8 cellular contexts compared by ENCODE assay signal in genomic region chr1:63775418-63776127, GRCh38. TPM values are rescaled to one million over a fixed set of nuclear protein-coding genes. Genes with fewer than 3 reads are reported as not detected.
A peak's percentile ranks its signal among the peaks of the same experiment; 100 is the strongest.
DNase-seq lines count a peak whose midpoint lies in the region; ATAC-seq, FAIRE-seq and TF ChIP-seq lines count a peak whose summit lies in the region.
"Had no signal": no experiment of that assay in that cellular context is flagged by ENCODE, and none has a peak within 500 bp of the region (broad histone marks: within the 10 kb centered on the region; RNA-seq: fewer than 3 reads in every experiment).

No MANE protein-coding gene starts in this region.

- no peak for DNase-seq in HFFc6
- no peak for DNase-seq in T-helper 17 cell
- DNase-seq in glutamatergic neuron: no peak
- DNase-seq in skeletal muscle cell (ENCODE audit: low read depth): no peak
- no peak for DNase-seq in NCI-H1436 (lab: John Stamatoyannopoulos, UW)
- DNase-seq in HUDEP-2 (lab: John Stamatoyannopoulos, UW; ENCODE audit: unreplicated experiment in 76 of 76): no peak
- no peak for DNase-seq in HTR-8/SVneo (ENCODE audit: insufficient read length, low spot score)
- DNase-seq: stimulated activated CD4-positive, alpha-beta T cell treated with anti-CD3 and anti-CD28 coated beads, Interleukin-2, amount 100 ng/mL, for 48 hours had no signal

- H3K9me3 Mint-ChIP-seq in HFFc6 (no peaks in the 10 kb centered on the region), glutamatergic neuron (ENCODE audit: unreplicated experiment) (peaks cover 8% of the 10 kb centered on the region)

- ATAC-seq in T-helper 17 cell: no peak

- peak overlapping the region; percentile 87 for H3K4me3 ChIP-seq in skeletal muscle cell (ENCODE audit: low read depth, low read length)

- peaks cover 2% of the 10 kb centered on the region for H3K27me3 Mint-ChIP-seq in HFFc6 (ENCODE audit: insufficient read depth)
- peaks cover 85% of the 10 kb centered on the region for H3K27me3 Mint-ChIP-seq in T-helper 17 cell
- H3K27me3 Mint-ChIP-seq in glutamatergic neuron (ENCODE audit: unreplicated experiment): peaks cover 4% of the 10 kb centered on the region

- no peaks in the 10 kb centered on the region for H3K9me3 ChIP-seq in T-helper 17 cell (ENCODE audit: control insufficient read depth, low read length, poor library complexity, severe bottlenecking)

- H3K27ac Mint-ChIP-seq in HFFc6: peak overlapping the region; percentile 50
- H3K27ac Mint-ChIP-seq in T-helper 17 cell: no peak overlapping the region
- peak overlapping the region; percentile 78 for H3K27ac Mint-ChIP-seq in glutamatergic neuron (ENCODE audit: unreplicated experiment)

- peak overlapping the region; percentile 96 for H3K4me3 Mint-ChIP-seq in HFFc6
- peak overlapping the region; percentile 79 for H3K4me3 Mint-ChIP-seq in T-helper 17 cell
- H3K4me3 Mint-ChIP-seq in glutamatergic neuron (ENCODE audit: unreplicated experiment): peak overlapping the region; percentile 98

- H3K4me1 Mint-ChIP-seq in HFFc6 (ENCODE audit: low read depth) (peaks cover 49% of the 10 kb centered on the region), T-helper 17 cell (peaks cover 13% of the 10 kb centered on the region), glutamatergic neuron (ENCODE audit: low read depth, unreplicated experiment) (peaks cover 34% of the 10 kb centered on the region)

- no peak for TF ChIP-seq CTCF in HFFc6 (IDR thresholded peaks at IDR 0.05)
- no peak for TF ChIP-seq CTCF in glutamatergic neuron (IDR thresholded peaks at IDR 0.05; ENCODE audit: partially characterized antibody, unreplicated experiment)

- H3K36me3 Mint-ChIP-seq in HFFc6 (ENCODE audit: low read depth) (no peaks in the 10 kb centered on the region), T-helper 17 cell (ENCODE audit: low read depth) (peaks cover 4% of the 10 kb centered on the region), glutamatergic neuron (ENCODE audit: unreplicated experiment) (peaks cover 4% of the 10 kb centered on the region)

- FAIRE-seq in HTR-8/SVneo (lab: Jason Lieb, UNC): no peak

RNA-seq across cellular contexts. Expression of gene ROR1, which starts 1.8 kb away (rescaled TPM):
- 1 to 10 TPM; 7.4 to 9.4 (median 8.9) TPM for total RNA-seq in HFFc6 (2021; fragmentation: NEBNext Ultra II Directional; extraction: Animal tissue kit (Norgen Biotek cat#: 25700))
- not detected for total RNA-seq in T-helper 17 cell
- 11.3 TPM for total RNA-seq in glutamatergic neuron (ENCODE audit: unreplicated experiment)

Comparison
In these comparisons a context has a peak if more than half of its experiments do, and no peak if none do; other contexts are left out.
1. RNA of gene ROR1, which starts 1.8 kb away (total RNA-seq): 11.3 TPM in glutamatergic neuron (single experiment) and 7.4 to 9.4 TPM in HFFc6; not detected in T-helper 17 cell; every median in the first group is over 4 times any median in the second.
2. Peak in every context shown above with its lines, with median percentiles within 50 percentile points of each other: H3K4me3 Mint-ChIP-seq.